In genomic region chr1:81213279-81213678, GRCh38 we compare ENCODE assay signal across 20 cellular contexts.
DNase-seq lines count a peak whose midpoint lies in the region; ATAC-seq and TF ChIP-seq lines count a peak whose summit lies in the region.
"Had no signal": no experiment of that assay in that cellular context is flagged by ENCODE, and none has a peak within 500 bp of the region (broad histone marks: within the 10 kb centered on the region; RNA-seq: fewer than 3 reads in every experiment).

No MANE protein-coding gene starts in this region.

- H3K27me3 Mint-ChIP-seq in endodermal cell (ENCODE audit: insufficient read depth) (no peaks in the 10 kb centered on the region), neural progenitor cell (ENCODE audit: insufficient read depth, low read depth) (peaks cover 6% of the 10 kb centered on the region)
- H3K27me3 Mint-ChIP-seq: CD4-positive, alpha-beta memory T cell; IgD-negative memory B cell had no signal

- H3K4me2 ChIP-seq in neural progenitor cell = no peak overlapping the region

- H3K4me1 ChIP-seq in endodermal cell (ENCODE audit: control insufficient read depth, insufficient read depth, low read length) (no peaks in the 10 kb centered on the region), neural progenitor cell (peaks cover 16% of the 10 kb centered on the region)
- H3K4me1 ChIP-seq: BE2C had no signal

- H3K9ac ChIP-seq in endodermal cell (ENCODE audit: extremely low read depth, low read length, poor library complexity, severe bottlenecking) (no peak overlapping the region), neural progenitor cell (no peak overlapping the region)

- no peaks in the 10 kb centered on the region for H3K79me2 ChIP-seq in neural progenitor cell (ENCODE audit: low read depth)

- no peaks in the 10 kb centered on the region for H3K9me3 ChIP-seq in endodermal cell (ENCODE audit: control insufficient read depth, low read length)
- no peaks in the 10 kb centered on the region for H3K9me3 ChIP-seq in neural progenitor cell (ENCODE audit: low read depth)
- H3K9me3 ChIP-seq: BE2C had no signal

- H3K4me3 Mint-ChIP-seq in endodermal cell = no peak overlapping the region
- H3K4me3 Mint-ChIP-seq in neural progenitor cell = no peak overlapping the region
- H3K4me3 Mint-ChIP-seq: CD4-positive, alpha-beta memory T cell; HFFc6 had no signal

- no peaks in the 10 kb centered on the region for H3K27me3 ChIP-seq in HL-60 (ENCODE audit: insufficient read depth, poor library complexity, severe bottlenecking)
- H3K27me3 ChIP-seq in endodermal cell (ENCODE audit: control insufficient read depth, insufficient read depth, low read length, poor library complexity, severe bottlenecking) = no peaks in the 10 kb centered on the region
- no peaks in the 10 kb centered on the region for H3K27me3 ChIP-seq in neural progenitor cell
- H3K27me3 ChIP-seq: BE2C had no signal

- peak overlapping the region; percentile 62 for H3K27ac Mint-ChIP-seq in endodermal cell
- no peak overlapping the region for H3K27ac Mint-ChIP-seq in neural progenitor cell
- H3K27ac Mint-ChIP-seq: CD4-positive, alpha-beta memory T cell; HFFc6; IgD-negative memory B cell had no signal

- peak overlapping the region; percentile 74 for H2AFZ ChIP-seq in neural progenitor cell (replicated peaks)

- no peaks in the 10 kb centered on the region for H4K20me1 ChIP-seq in neural progenitor cell (ENCODE audit: low read depth)

- 70 to 78% methylated on average over 3 to 7 of the region's 7 CpGs for WGBS in endodermal cell (ENCODE audit: insufficient coverage in 1 of 2, insufficient read length in 1 of 2), 2 experiments

- ATAC-seq in HG02763 (IDR thresholded peaks at IDR 0.05; ENCODE audit: unreplicated experiment) = no peak
- no peak for ATAC-seq in GM18870 (IDR thresholded peaks at IDR 0.05; ENCODE audit: unreplicated experiment)
- no peak for ATAC-seq in HG03196 (IDR thresholded peaks at IDR 0.05; ENCODE audit: unreplicated experiment)
- ATAC-seq in HG03175 (IDR thresholded peaks at IDR 0.05; ENCODE audit: unreplicated experiment) = no peak

- H3K9me3 Mint-ChIP-seq in endodermal cell (no peaks in the 10 kb centered on the region), neural progenitor cell (peaks cover 9% of the 10 kb centered on the region)
- H3K9me3 Mint-ChIP-seq: HFFc6 had no signal

- no peaks in the 10 kb centered on the region for H3K36me3 Mint-ChIP-seq in endodermal cell (ENCODE audit: low read depth)
- no peaks in the 10 kb centered on the region for H3K36me3 Mint-ChIP-seq in neural progenitor cell
- H3K36me3 Mint-ChIP-seq: CD4-positive, alpha-beta memory T cell; IgD-negative memory B cell had no signal

- peak overlapping the region; percentile 25; the same call in 1 of the 2 replicates for H3K27ac ChIP-seq in HL-60 (replicated peaks)
- H3K27ac ChIP-seq in endodermal cell (ENCODE audit: low read depth, low read length) = no peak overlapping the region
- no peak overlapping the region for H3K27ac ChIP-seq in neural progenitor cell

- H3K4me1 Mint-ChIP-seq in endodermal cell = peaks cover 12% of the 10 kb centered on the region
- peaks cover 18% of the 10 kb centered on the region for H3K4me1 Mint-ChIP-seq in neural progenitor cell
- H3K4me1 Mint-ChIP-seq: CD4-positive, alpha-beta memory T cell; IgD-negative memory B cell had no signal

- H3K4me3 ChIP-seq in HL-60 (replicated peaks; ENCODE audit: insufficient read depth, low read length) = no peak overlapping the region
- no peak overlapping the region for H3K4me3 ChIP-seq in endodermal cell (ENCODE audit: low read length)
- no peak overlapping the region for H3K4me3 ChIP-seq in neural progenitor cell

- TF ChIP-seq CTCF in HL-60 (IDR thresholded peaks at IDR 0.05; ENCODE audit: insufficient read depth, low read length) = no peak
- TF ChIP-seq CTCF in endodermal cell (conservative IDR thresholded peaks at IDR 0.05) = no peak
- TF ChIP-seq CTCF in neural progenitor cell (IDR thresholded peaks at IDR 0.05) = no peak

- H3K36me3 ChIP-seq in endodermal cell (ENCODE audit: control insufficient read depth, insufficient read depth, low read length) (no peaks in the 10 kb centered on the region), neural progenitor cell (no peaks in the 10 kb centered on the region)
- H3K36me3 ChIP-seq: BE2C had no signal

- peaks cover 9% of the 10 kb centered on the region for H3F3A ChIP-seq in neural progenitor cell (ENCODE audit: low read depth)

- DNase-seq in HL-60 (ENCODE audit: low read depth in 1 of 2, low spot score in 1 of 2) = peak; percentile 33 to 38
- peak; percentile 30 for DNase-seq in NOMO-1 treated with DMSO at 0.1 percent for 48 hours (lab: John Stamatoyannopoulos, UW; ENCODE audit: unreplicated experiment)
- no peak for DNase-seq in endodermal cell
- no peak for DNase-seq in neural progenitor cell (ENCODE audit: low spot score)
- DNase-seq: BE2C; CD4-positive, alpha-beta memory T cell; GOT3; HFFc6; NCI-H1092; NCI-H1694; NCI-H2107; NCI-H446 treated with DMSO at 0.1 percent for 48 hours; NCI-H748 treated with DMSO at 0.1 percent for 48 hours; SHP77; SW 1271 had no signal

Comparison
In these comparisons a context has a peak if more than half of its experiments do, and no peak if none do; other contexts are left out.
1. DNase-seq: peak in HL-60 (2 of 2) and NOMO-1 treated with DMSO at 0.1 percent for 48 hours (single experiment); none in endodermal cell (single experiment) and neural progenitor cell (single experiment).